In the genomic region with DNA sequence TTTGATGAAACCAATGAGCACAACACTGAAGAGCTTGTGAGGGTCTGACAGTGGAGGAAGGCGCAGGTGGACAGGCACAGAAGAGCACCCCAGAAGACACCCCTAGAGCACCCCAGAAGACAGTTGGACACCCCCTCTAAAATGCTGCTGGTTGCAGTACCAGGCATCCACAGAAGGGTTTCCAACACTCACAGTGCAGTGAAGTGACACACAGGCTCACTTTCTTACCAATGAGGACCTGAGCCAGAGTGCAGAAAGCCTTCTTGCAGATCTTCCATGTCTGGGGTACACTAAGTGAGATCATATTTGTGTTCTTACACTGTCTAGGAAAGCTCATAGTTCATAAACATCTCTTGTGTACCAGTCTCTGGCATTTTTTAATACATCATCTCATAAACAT, we compare ENCODE assay signal across 15 cellular contexts. TPM values are rescaled to one million over a fixed set of nuclear protein-coding genes. Genes with fewer than 3 reads are reported as not detected.
A peak's percentile ranks its signal among the peaks of the same experiment; 100 is the strongest.
DNase-seq lines count a peak whose midpoint lies in the region; ATAC-seq and TF ChIP-seq lines count a peak whose summit lies in the region.
"Had no signal": no experiment of that assay in that cellular context is flagged by ENCODE, and none has a peak within 500 bp of the region (broad histone marks: within the 10 kb centered on the region; RNA-seq: fewer than 3 reads in every experiment).

No MANE protein-coding gene starts in this region.

- peak overlapping the region; percentile 70 for H3K27ac Mint-ChIP-seq in activated naive CD4-positive, alpha-beta T cell treated with anti-CD3 and anti-CD28 coated beads, Interleukin-2, amount 50 U/mL, for 24 hours
- H3K27ac Mint-ChIP-seq in activated naive CD4-positive, alpha-beta T cell treated with anti-CD3 and anti-CD28 coated beads for 36 hours = no peak overlapping the region
- peak overlapping the region; percentile 99 for H3K27ac Mint-ChIP-seq in activated CD4-positive, alpha-beta memory T cell treated with anti-CD3 and anti-CD28 coated beads, Interleukin-2, amount 10 ng/mL, durations not matched to agents 7 days and 5 days
- peak overlapping the region; percentile 27 for H3K27ac Mint-ChIP-seq in endothelial cell (ENCODE audit: unreplicated experiment)

- peak overlapping the region; percentile 39 for H3K4me3 Mint-ChIP-seq in activated naive CD4-positive, alpha-beta T cell treated with anti-CD3 and anti-CD28 coated beads, Interleukin-2, amount 50 U/mL, for 24 hours
- no peak overlapping the region for H3K4me3 Mint-ChIP-seq in activated naive CD4-positive, alpha-beta T cell treated with anti-CD3 and anti-CD28 coated beads for 36 hours
- no peak overlapping the region for H3K4me3 Mint-ChIP-seq in activated CD4-positive, alpha-beta memory T cell treated with anti-CD3 and anti-CD28 coated beads, Interleukin-2, amount 10 ng/mL, durations not matched to agents 7 days and 5 days
- no peak overlapping the region for H3K4me3 Mint-ChIP-seq in endothelial cell (ENCODE audit: unreplicated experiment)

- H3K9me3 Mint-ChIP-seq in activated naive CD4-positive, alpha-beta T cell treated with anti-CD3 and anti-CD28 coated beads, Interleukin-2, amount 50 U/mL, for 24 hours = no peaks in the 10 kb centered on the region
- H3K9me3 Mint-ChIP-seq in activated naive CD4-positive, alpha-beta T cell treated with anti-CD3 and anti-CD28 coated beads for 36 hours = no peaks in the 10 kb centered on the region
- H3K9me3 Mint-ChIP-seq in activated CD4-positive, alpha-beta memory T cell treated with anti-CD3 and anti-CD28 coated beads, Interleukin-2, amount 10 ng/mL, durations not matched to agents 7 days and 5 days = no peaks in the 10 kb centered on the region
- H3K9me3 Mint-ChIP-seq in endothelial cell (ENCODE audit: unreplicated experiment) = no peaks in the 10 kb centered on the region
- H3K9me3 Mint-ChIP-seq: stimulated activated naive CD8-positive, alpha-beta T cell treated with anti-CD3 and anti-CD28 coated beads, Interleukin-15, amount 100 ng/mL, for 72 hours had no signal

- H3K27ac ChIP-seq in substantia nigra (ENCODE audit: low read depth, low read length, poor library complexity, severe bottlenecking) = peak overlapping the region; percentile 84
- H3K27ac ChIP-seq: ovary had no signal

- ATAC-seq in HG03460 (IDR thresholded peaks at IDR 0.05; ENCODE audit: unreplicated experiment) (no peak), GM21717 (IDR thresholded peaks at IDR 0.05; ENCODE audit: unreplicated experiment) (no peak)
- ATAC-seq: K562; stimulated activated naive CD8-positive, alpha-beta T cell treated with anti-CD3 and anti-CD28 coated beads, Interleukin-15, amount 100 ng/mL, for 72 hours had no signal

- no peak for TF ChIP-seq CTCF in endothelial cell (IDR thresholded peaks at IDR 0.05; ENCODE audit: unreplicated experiment)
- TF ChIP-seq CTCF in GM10266 (IDR thresholded peaks at IDR 0.05; ENCODE audit: control insufficient read depth, insufficient read depth, low read depth, missing control alignments) = no peak

- H3K4me1 Mint-ChIP-seq in activated naive CD4-positive, alpha-beta T cell treated with anti-CD3 and anti-CD28 coated beads, Interleukin-2, amount 50 U/mL, for 24 hours = peaks cover 60% of the 10 kb centered on the region
- peaks cover 51% of the 10 kb centered on the region for H3K4me1 Mint-ChIP-seq in activated naive CD4-positive, alpha-beta T cell treated with anti-CD3 and anti-CD28 coated beads for 36 hours (ENCODE audit: low read depth)
- peaks cover 98% of the 10 kb centered on the region for H3K4me1 Mint-ChIP-seq in activated CD4-positive, alpha-beta memory T cell treated with anti-CD3 and anti-CD28 coated beads, Interleukin-2, amount 10 ng/mL, durations not matched to agents 7 days and 5 days
- H3K4me1 Mint-ChIP-seq in endothelial cell (ENCODE audit: unreplicated experiment) = peaks cover 40% of the 10 kb centered on the region

- intact Hi-C loops in activated naive CD4-positive, alpha-beta T cell treated with anti-CD3 and anti-CD28 coated beads for 36 hours (cut with micrococcal nuclease) = loop anchor here (10.0 kb wide), 1 partner anchor 158 kb away; no protein-coding TSS in a partner anchor

- no peaks in the 10 kb centered on the region for H3K27me3 Mint-ChIP-seq in activated naive CD4-positive, alpha-beta T cell treated with anti-CD3 and anti-CD28 coated beads, Interleukin-2, amount 50 U/mL, for 24 hours
- no peaks in the 10 kb centered on the region for H3K27me3 Mint-ChIP-seq in activated naive CD4-positive, alpha-beta T cell treated with anti-CD3 and anti-CD28 coated beads for 36 hours (ENCODE audit: low read depth)
- no peaks in the 10 kb centered on the region for H3K27me3 Mint-ChIP-seq in activated CD4-positive, alpha-beta memory T cell treated with anti-CD3 and anti-CD28 coated beads, Interleukin-2, amount 10 ng/mL, durations not matched to agents 7 days and 5 days
- H3K27me3 Mint-ChIP-seq in endothelial cell (ENCODE audit: unreplicated experiment) = peaks cover 4% of the 10 kb centered on the region
- H3K27me3 Mint-ChIP-seq: stimulated activated naive CD8-positive, alpha-beta T cell treated with anti-CD3 and anti-CD28 coated beads, Interleukin-15, amount 100 ng/mL, for 72 hours had no signal

- CTCF ChIA-PET in activated naive CD4-positive, alpha-beta T cell treated with anti-CD3 and anti-CD28 coated beads for 36 hours (lab: Charles Lee) = interaction anchor here (0.9 to 4.9 kb wide), 5 partner anchors 15 to 575 kb away, joined by 3 to 54 read pairs (median 11); no protein-coding TSS in a partner anchor
- CTCF ChIA-PET in activated CD4-positive, alpha-beta memory T cell treated with anti-CD3 and anti-CD28 coated beads, Interleukin-2, amount 10 ng/mL, durations not matched to agents 7 days and 5 days (lab: Charles Lee) = interaction anchor here (1.0 to 6.4 kb wide), 4 partner anchors 12 to 458 kb away, joined by 3 to 84 read pairs (median 18); a partner anchor contains a TSS

- DNase-seq in activated naive CD4-positive, alpha-beta T cell treated with anti-CD3 and anti-CD28 coated beads for 36 hours = no peak
- no peak for DNase-seq in activated CD4-positive, alpha-beta memory T cell treated with anti-CD3 and anti-CD28 coated beads, Interleukin-2, amount 10 ng/mL, durations not matched to agents 7 days and 5 days
- DNase-seq in endothelial cell (ENCODE audit: low spot score) = no peak
- no peak for DNase-seq in substantia nigra (lab: John Stamatoyannopoulos, UW)
- DNase-seq in GM10266 (ENCODE audit: extremely low spot score) = no peak
- DNase-seq: activated gamma-delta T cell treated with Interleukin-2 at 50 U/mL for 16 hours; glutamatergic neuron; NCI-H1436 treated with DMSO at 0.1 percent for 48 hours; NCI-H69; ovary; stimulated activated naive CD8-positive, alpha-beta T cell treated with anti-CD3 and anti-CD28 coated beads, Interleukin-15, amount 100 ng/mL, for 72 hours had no signal

- no peaks in the 10 kb centered on the region for H3K36me3 Mint-ChIP-seq in activated naive CD4-positive, alpha-beta T cell treated with anti-CD3 and anti-CD28 coated beads, Interleukin-2, amount 50 U/mL, for 24 hours
- H3K36me3 Mint-ChIP-seq in activated naive CD4-positive, alpha-beta T cell treated with anti-CD3 and anti-CD28 coated beads for 36 hours (ENCODE audit: low read depth) = no peaks in the 10 kb centered on the region
- peaks cover 3% of the 10 kb centered on the region for H3K36me3 Mint-ChIP-seq in activated CD4-positive, alpha-beta memory T cell treated with anti-CD3 and anti-CD28 coated beads, Interleukin-2, amount 10 ng/mL, durations not matched to agents 7 days and 5 days (ENCODE audit: low read depth)
- H3K36me3 Mint-ChIP-seq in endothelial cell (ENCODE audit: low read depth, unreplicated experiment) = no peaks in the 10 kb centered on the region

- POLR2A ChIA-PET in activated CD4-positive, alpha-beta memory T cell treated with anti-CD3 and anti-CD28 coated beads, Interleukin-2, amount 10 ng/mL, durations not matched to agents 7 days and 5 days (lab: Charles Lee) = interaction anchor here (0.5 to 13.9 kb wide), 10 partner anchors 13 to 577 kb away, joined by 3 to 381 read pairs (median 18); a partner anchor contains a TSS

RNA-seq across cellular contexts. Expression of a gene that starts 27.6 kb away (rescaled TPM):
- total RNA-seq in activated naive CD4-positive, alpha-beta T cell treated with anti-CD3 and anti-CD28 coated beads for 36 hours = 100 to 1,000 TPM; 206 to 214 TPM
- 100 to 1,000 TPM; 223 to 249 TPM for total RNA-seq in activated CD4-positive, alpha-beta memory T cell treated with anti-CD3 and anti-CD28 coated beads, Interleukin-2, amount 10 ng/mL, durations not matched to agents 7 days and 5 days
- total RNA-seq in endothelial cell (ENCODE audit: unreplicated experiment) = 132 TPM
